Comparison of ENCODE assay signal across 9 cellular contexts in the genomic region with DNA sequence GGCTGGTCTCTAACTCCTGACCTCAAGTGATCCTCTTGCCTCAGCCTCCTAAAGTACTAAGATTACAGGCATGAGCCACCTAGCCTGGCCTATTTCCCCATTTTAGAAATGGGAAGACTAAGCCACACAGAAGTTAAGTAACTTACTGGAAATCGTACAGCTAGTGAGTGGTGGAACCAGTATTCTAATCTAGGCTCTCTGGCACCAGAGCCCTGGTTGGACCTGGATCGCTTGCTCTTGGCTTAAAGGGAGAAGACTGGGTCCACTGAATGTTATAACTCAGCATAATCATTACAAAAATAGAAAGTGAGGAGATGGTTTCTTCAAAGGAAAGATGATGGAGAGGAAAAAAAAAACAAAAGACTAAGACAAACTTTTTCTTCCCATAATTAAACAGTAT. TPM values are rescaled to one million over a fixed set of nuclear protein-coding genes. Genes with fewer than 3 reads are reported as not detected.
"Had no signal": no experiment of that assay in that cellular context is flagged by ENCODE, and none has a peak within 500 bp of the region (broad histone marks: within the 10 kb centered on the region; RNA-seq: fewer than 3 reads in every experiment).

No MANE protein-coding gene starts in this region.

- H3K27ac Mint-ChIP-seq: HFFc6 had no signal

- H3K9me3 Mint-ChIP-seq: HFFc6 had no signal

- H3K36me3 ChIP-seq: HAP-1 had no signal

- H3K4me3 ChIP-seq: GM23248, HAP-1 had no signal

- H3K4me3 Mint-ChIP-seq: HFFc6 had no signal

- H3K27ac ChIP-seq: GM23248 had no signal

- H3K9me3 ChIP-seq: HAP-1 had no signal

- ATAC-seq: HCT116 had no signal

- H3K9ac ChIP-seq: GM23248 had no signal

- FAIRE-seq: HTR-8/SVneo had no signal

- H3K4me1 ChIP-seq: HAP-1 had no signal

- DNase-seq: GOT3, H7, HFFc6 had no signal

RNA-seq across cellular contexts. Expression of gene CNTN3, which starts 37.4 kb away (rescaled TPM):
- total RNA-seq: H4, HT-29 had no signal
